8 cellular contexts compared by ENCODE assay signal in the genomic region with DNA sequence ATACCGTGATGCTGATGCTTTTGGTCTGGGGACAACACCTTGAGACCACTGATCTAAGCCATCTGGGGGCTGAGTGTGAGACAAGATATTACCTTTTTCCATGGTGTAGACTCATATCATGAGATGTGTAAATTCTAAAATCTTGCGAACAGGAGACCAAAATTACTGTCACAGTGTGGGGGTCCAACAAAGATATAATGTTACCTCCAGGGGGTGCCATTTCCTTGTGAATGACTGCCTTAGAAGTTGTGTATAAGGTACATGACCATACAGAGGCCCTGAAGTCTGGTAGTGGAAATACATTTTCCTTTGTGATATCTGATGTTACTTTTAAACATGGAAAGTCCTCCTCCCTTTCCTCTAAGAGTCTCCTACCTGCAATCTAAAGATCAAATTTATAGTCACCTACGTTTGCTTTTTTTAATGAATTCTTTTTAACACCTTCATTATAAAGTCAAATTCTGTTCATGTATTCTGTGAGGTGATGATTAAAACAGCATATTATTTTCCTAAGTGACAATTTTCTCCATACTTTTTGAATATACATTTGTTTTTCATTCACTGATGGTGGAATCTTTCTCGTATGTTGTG.
A peak's percentile ranks its signal among the peaks of the same experiment; 100 is the strongest.
DNase-seq lines count a peak whose midpoint lies in the region; ATAC-seq and TF ChIP-seq lines count a peak whose summit lies in the region.

No MANE protein-coding gene starts in this region.

- CTCF ChIA-PET in activated CD8-positive, alpha-beta T cell treated with anti-CD3 and anti-CD28 coated beads for 36 hours (lab: Charles Lee), result no interaction called here

- POLR2A ChIA-PET in activated CD8-positive, alpha-beta T cell treated with anti-CD3 and anti-CD28 coated beads for 36 hours (lab: Charles Lee), result no interaction called here

- no peak overlapping the region for H3K4me3 ChIP-seq in MM.1S (ENCODE audit: low read length)
- no peak overlapping the region for H3K4me3 ChIP-seq in coronary artery

- no peaks in the 10 kb centered on the region for H3K9me3 Mint-ChIP-seq in activated CD8-positive, alpha-beta T cell treated with anti-CD3 and anti-CD28 coated beads for 36 hours
- no peaks in the 10 kb centered on the region for H3K9me3 Mint-ChIP-seq in type B pancreatic cell

- H3F3A ChIP-seq in MM.1S (ENCODE audit: insufficient read depth, low read length), result no peaks in the 10 kb centered on the region

- H3K27ac ChIP-seq in MM.1S (ENCODE audit: low read length), result no peak overlapping the region
- no peak overlapping the region for H3K27ac ChIP-seq in coronary artery

- H4K20me1 ChIP-seq in MM.1S (ENCODE audit: insufficient read depth, low read length), result no peaks in the 10 kb centered on the region

- no peak overlapping the region for H3K4me3 Mint-ChIP-seq in activated CD8-positive, alpha-beta T cell treated with anti-CD3 and anti-CD28 coated beads for 36 hours
- H3K4me3 Mint-ChIP-seq in type B pancreatic cell, result no peak overlapping the region

- no peaks in the 10 kb centered on the region for H3K9me2 ChIP-seq in MM.1S (replicated peaks; ENCODE audit: insufficient read depth, low read length)

- H3K27me3 Mint-ChIP-seq in activated CD8-positive, alpha-beta T cell treated with anti-CD3 and anti-CD28 coated beads for 36 hours, result no peaks in the 10 kb centered on the region
- H3K27me3 Mint-ChIP-seq in type B pancreatic cell, result no peaks in the 10 kb centered on the region

- no peak overlapping the region for H2AFZ ChIP-seq in MM.1S (ENCODE audit: low read length)

- DNase-seq in D341Med (ENCODE audit: low spot score) (peak; percentile 47), MM.1S (peak; percentile 28), hepatic stellate cell (ENCODE audit: low spot score) (peak; percentile 11), type B pancreatic cell (ENCODE audit: extremely low spot score, unreplicated experiment) (no peak), coronary artery (ENCODE audit: low spot score) (no peak)
- DNase-seq in activated CD8-positive, alpha-beta T cell treated with anti-CD3 and anti-CD28 coated beads for 36 hours, result peak; percentile 12
- DNase-seq in activated CD8-positive, alpha-beta memory T cell treated with anti-CD3 and anti-CD28 coated beads for 24 hours, result no peak

- no peaks in the 10 kb centered on the region for H3K36me3 Mint-ChIP-seq in activated CD8-positive, alpha-beta T cell treated with anti-CD3 and anti-CD28 coated beads for 36 hours (ENCODE audit: low read depth)
- H3K36me3 Mint-ChIP-seq in type B pancreatic cell, result no peaks in the 10 kb centered on the region

- no peaks in the 10 kb centered on the region for H3K9me3 ChIP-seq in MM.1S (replicated peaks; ENCODE audit: insufficient read depth, low read length)

- peak; percentile 39 for TF ChIP-seq CTCF in MM.1S (IDR thresholded peaks at IDR 0.05; ENCODE audit: low read length)
- no peak for TF ChIP-seq CTCF in activated CD8-positive, alpha-beta T cell treated with anti-CD3 and anti-CD28 coated beads for 36 hours (IDR thresholded peaks at IDR 0.05)
- TF ChIP-seq CTCF in type B pancreatic cell (conservative IDR thresholded peaks at IDR 0.05), result peak; percentile 74
- TF ChIP-seq CTCF in coronary artery (IDR thresholded peaks at IDR 0.05), result no peak

- no peaks in the 10 kb centered on the region for H3K4me1 ChIP-seq in MM.1S (ENCODE audit: low read length)

- intact Hi-C loops in activated CD8-positive, alpha-beta T cell treated with anti-CD3 and anti-CD28 coated beads for 36 hours (cut with micrococcal nuclease), result no loop called here

- no peaks in the 10 kb centered on the region for H3K36me3 ChIP-seq in MM.1S (replicated peaks; ENCODE audit: insufficient read depth, low read length)

- no peak overlapping the region for H3K9ac ChIP-seq in MM.1S (ENCODE audit: low read length)

- no peaks in the 10 kb centered on the region for H3K27me3 ChIP-seq in MM.1S (replicated peaks; ENCODE audit: insufficient read depth, low read length)

- no peaks in the 10 kb centered on the region for H3K4me1 Mint-ChIP-seq in activated CD8-positive, alpha-beta T cell treated with anti-CD3 and anti-CD28 coated beads for 36 hours (ENCODE audit: low read depth)
- peaks cover 26% of the 10 kb centered on the region for H3K4me1 Mint-ChIP-seq in type B pancreatic cell (ENCODE audit: unreplicated experiment)

- H3K27ac Mint-ChIP-seq in activated CD8-positive, alpha-beta T cell treated with anti-CD3 and anti-CD28 coated beads for 36 hours, result no peak overlapping the region
- H3K27ac Mint-ChIP-seq in type B pancreatic cell, result no peak overlapping the region

- H3K4me2 ChIP-seq in MM.1S (ENCODE audit: low read depth, low read length), result no peak overlapping the region

- H3K79me2 ChIP-seq in MM.1S (ENCODE audit: low read length), result no peaks in the 10 kb centered on the region

- peak; percentile 69 for ATAC-seq in GM19395 (IDR thresholded peaks at IDR 0.05; ENCODE audit: unreplicated experiment)
- ATAC-seq in activated CD8-positive, alpha-beta T cell treated with anti-CD3 and anti-CD28 coated beads for 36 hours, result no peak

Comparison
In these comparisons a context has a peak if more than half of its experiments do, and no peak if none do; other contexts are left out.
1. DNase-seq: peak in D341Med (single experiment), MM.1S (single experiment), activated CD8-positive, alpha-beta T cell treated with anti-CD3 and anti-CD28 coated beads for 36 hours (single experiment) and hepatic stellate cell (single experiment); none in type B pancreatic cell (single experiment), coronary artery (single experiment) and activated CD8-positive, alpha-beta memory T cell treated with anti-CD3 and anti-CD28 coated beads for 24 hours (single experiment).
2. CTCF ChIP-seq: peak in MM.1S (single experiment) and type B pancreatic cell (single experiment); none in activated CD8-positive, alpha-beta T cell treated with anti-CD3 and anti-CD28 coated beads for 36 hours (single experiment) and coronary artery (single experiment).